Comparison of ENCODE assay signal across 8 cellular contexts in the genomic region with DNA sequence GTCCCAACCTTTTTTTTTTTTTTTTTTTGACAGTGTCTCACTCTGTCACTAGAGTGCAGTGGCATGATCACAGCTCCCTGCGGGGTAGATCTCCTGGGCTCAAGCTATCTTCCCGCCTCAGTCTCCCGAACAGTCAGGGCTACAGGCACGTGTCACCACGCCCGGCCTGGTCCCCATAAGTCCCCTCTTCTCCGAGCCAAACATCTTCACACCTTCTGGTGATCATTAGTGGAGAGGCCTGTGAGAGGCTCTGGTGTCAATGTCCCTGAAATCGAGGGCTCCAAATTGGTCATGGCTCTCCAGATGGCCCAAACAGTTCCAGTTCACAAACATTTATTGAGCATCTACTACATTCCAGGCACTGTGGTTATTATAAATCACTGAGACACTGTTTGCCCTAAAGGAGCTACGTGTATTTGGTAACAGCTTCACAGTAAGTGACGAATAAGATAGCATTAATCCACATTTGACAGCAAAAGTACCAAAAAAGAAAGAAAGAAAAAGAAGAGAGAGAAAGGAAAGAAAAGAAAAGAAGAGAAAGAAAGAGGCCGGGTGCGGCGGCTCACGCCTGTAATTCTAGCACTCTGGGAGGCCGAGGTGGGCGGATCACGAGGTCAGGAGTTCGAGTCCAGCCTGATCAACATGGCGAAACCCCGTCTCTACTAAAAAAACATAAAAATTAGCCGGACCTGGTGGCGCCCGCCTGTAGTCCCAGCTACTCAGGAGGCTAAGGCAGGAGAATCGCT. TPM values are rescaled to one million over a fixed set of nuclear protein-coding genes. Genes with fewer than 3 reads are reported as not detected.
DNase-seq lines count a peak whose midpoint lies in the region; ATAC-seq and TF ChIP-seq lines count a peak whose summit lies in the region.

No MANE protein-coding gene starts in this region.

- H3K27ac Mint-ChIP-seq in naive thymus-derived CD4-positive, alpha-beta T cell, result peak overlapping the region; percentile 89 to 99 (median 97)

- H3K9me3 ChIP-seq in NT2/D1 (ENCODE audit: insufficient read depth, low read length), result no peaks in the 10 kb centered on the region
- H3K9me3 ChIP-seq in naive thymus-derived CD4-positive, alpha-beta T cell (ENCODE audit: control insufficient read depth in 2 of 3, low read length in 3 of 3), result no peaks in the 10 kb centered on the region

- peaks cover 25% of the 10 kb centered on the region for H3K36me3 ChIP-seq in NT2/D1 (ENCODE audit: insufficient read depth, insufficient read length, low read length)
- H3K36me3 ChIP-seq in naive thymus-derived CD4-positive, alpha-beta T cell (ENCODE audit: control insufficient read depth in 2 of 3, insufficient read depth in 3 of 3, low read length in 3 of 3), result peaks cover 0 to 22% (median 13%) of the 10 kb centered on the region in 3 experiments

- H3K27me3 Mint-ChIP-seq in naive thymus-derived CD4-positive, alpha-beta T cell, result peaks cover 0 to 2% (median 0%) of the 10 kb centered on the region in 5 donors

- in situ Hi-C loops in KBM-7 (cut with MboI; ENCODE audit: low pct_unique_long_range_greater_than_20kb, low sequenced_read_pairs) (loop anchor here (10.0 kb wide), 1 partner anchor 50 kb away; no protein-coding TSS in a partner anchor), G401 (cut with HindIII; ENCODE audit: low sequenced_read_pairs) (no loop called here)

- H3K27me3 ChIP-seq in NT2/D1 (ENCODE audit: insufficient read depth, insufficient read length), result no peaks in the 10 kb centered on the region
- H3K27me3 ChIP-seq in naive thymus-derived CD4-positive, alpha-beta T cell (ENCODE audit: control insufficient read depth in 2 of 2, insufficient read depth in 2 of 2, low read length in 2 of 2), result no peaks in the 10 kb centered on the region

- ATAC-seq in naive thymus-derived CD4-positive, alpha-beta T cell, result no peak
- ATAC-seq in HG03095 (IDR thresholded peaks at IDR 0.05; ENCODE audit: unreplicated experiment), result no peak
- ATAC-seq in GM19351 (IDR thresholded peaks at IDR 0.05; ENCODE audit: unreplicated experiment), result no peak

- POLR2A ChIA-PET in AG04449 (lab: Yijun Ruan, JAX), result interaction anchor here (1.0 to 2.2 kb wide), 6 partner anchors 8 to 58 kb away, joined by 3 to 11 read pairs (median 4); partner anchors contain the start of genes LMOD1 and RNPEP
- POLR2A ChIA-PET in naive thymus-derived CD4-positive, alpha-beta T cell (lab: Charles Lee), result interaction anchor here (0.9 to 1.8 kb wide), 3 partner anchors 8 to 29 kb away, joined by 4 to 8 read pairs (median 5); partner anchors contain the start of genes LMOD1 and RNPEP

- H3K4me1 ChIP-seq in NT2/D1 (ENCODE audit: insufficient read depth, insufficient read length), result peaks cover 2% of the 10 kb centered on the region
- H3K4me1 ChIP-seq in naive thymus-derived CD4-positive, alpha-beta T cell (ENCODE audit: control insufficient read depth in 2 of 2, insufficient read depth in 2 of 2, low read length in 2 of 2), result peaks cover 11 to 14% of the 10 kb centered on the region in 2 donors

- peaks cover 0 to 1% (median 0%) of the 10 kb centered on the region in 11 donors for H3K9me3 Mint-ChIP-seq in naive thymus-derived CD4-positive, alpha-beta T cell

- H3K4me1 Mint-ChIP-seq in naive thymus-derived CD4-positive, alpha-beta T cell, result peaks cover 15 to 32% (median 25%) of the 10 kb centered on the region in 7 donors

- H3K36me3 Mint-ChIP-seq in naive thymus-derived CD4-positive, alpha-beta T cell, result peaks cover 0 to 8% (median 0%) of the 10 kb centered on the region in 5 donors

- TF ChIP-seq CTCF in AG04449 (IDR thresholded peaks at IDR 0.05; ENCODE audit: insufficient read depth, low read length, missing control alignments) (no peak), choroid plexus epithelial cell (conservative IDR thresholded peaks at IDR 0.05; ENCODE audit: low read depth, low read length) (no peak)

- H3K4me3 ChIP-seq in AG04449 (ENCODE audit: low read depth, low read length), result peak overlapping the region; percentile 100
- peak overlapping the region; percentile 100 for H3K4me3 ChIP-seq in NT2/D1 (ENCODE audit: insufficient read length, low read depth)
- H3K4me3 ChIP-seq in choroid plexus epithelial cell (ENCODE audit: low read depth, low read length), result peak overlapping the region; percentile 100
- peak overlapping the region; percentile 97 for H3K4me3 ChIP-seq in naive thymus-derived CD4-positive, alpha-beta T cell (ENCODE audit: low read length)

- peak overlapping the region; percentile 100 for H3K9ac ChIP-seq in NT2/D1 (ENCODE audit: insufficient read length, low read depth)

- H3K27ac ChIP-seq in naive thymus-derived CD4-positive, alpha-beta T cell (ENCODE audit: low read depth, low read length), result peak overlapping the region; percentile 83

- CTCF ChIA-PET in AG04449 (lab: Yijun Ruan, JAX), result interaction anchor here (0.9 to 11.6 kb wide), 5 partner anchors 9 to 59 kb away, joined by 3 to 99 read pairs (median 17); partner anchors contain the start of gene LMOD1
- CTCF ChIA-PET in naive thymus-derived CD4-positive, alpha-beta T cell (lab: Charles Lee), result interaction anchor here (0.6 to 1.5 kb wide), 7 partner anchors 9 to 894 kb away, joined by 3 to 5 read pairs (median 3); no protein-coding TSS in a partner anchor

- no peak for DNase-seq in AG04449 (ENCODE audit: low read depth, low spot score)
- no peak for DNase-seq in NT2/D1 (ENCODE audit: low read depth, low spot score)
- no peak for DNase-seq in choroid plexus epithelial cell (ENCODE audit: low read depth)
- peak in 2 of 9 donors; percentile 14 to 25 for DNase-seq in naive thymus-derived CD4-positive, alpha-beta T cell
- no peak for DNase-seq in KBM-7
- no peak for DNase-seq in G401 (ENCODE audit: low spot score)

- peak overlapping the region; percentile 90 to 100 (median 98) for H3K4me3 Mint-ChIP-seq in naive thymus-derived CD4-positive, alpha-beta T cell

- intact Hi-C loops in naive thymus-derived CD4-positive, alpha-beta T cell (cut with micrococcal nuclease), result loop anchor here (1.0 to 10.0 kb wide), 10 partner anchors 28 to 1012 kb away; partner anchors contain the start of genes IPO9 (in 2 of the 2), PPP1R12B (in 2 of the 2), RNPEP (in 2 of the 2) and CSRP1 (in 1 of the 2)

RNA-seq across cellular contexts. Expression of gene TIMM17A, which starts 0.9 kb away (rescaled TPM):
- total RNA-seq in naive thymus-derived CD4-positive, alpha-beta T cell, result 10 to 100 TPM; 27.1 to 58.4 (median 43.1) TPM
- polyA plus RNA-seq in naive thymus-derived CD4-positive, alpha-beta T cell, result 10 to 100 TPM; 20.6 to 25.5 TPM
- total RNA-seq in G401 (2014; rRNA removed; shearing (Covaris generic)), result 71.1 and 85.0 TPM in 2 replicates

RNA-seq across cellular contexts. Expression of gene LMOD1, which starts 8.1 kb away (rescaled TPM):
- not detected for total RNA-seq in naive thymus-derived CD4-positive, alpha-beta T cell
- not detected for polyA plus RNA-seq in naive thymus-derived CD4-positive, alpha-beta T cell
- 2.4 and 2.5 TPM in 2 replicates for total RNA-seq in G401 (2014; rRNA removed; shearing (Covaris generic))

RNA-seq across cellular contexts. Expression of gene RNPEP, which starts 28.0 kb away (rescaled TPM):
- 10 to 100 TPM; 19.4 to 43.4 (median 26.8) TPM for total RNA-seq in naive thymus-derived CD4-positive, alpha-beta T cell
- 10 to 100 TPM; 23.1 to 30.2 TPM for polyA plus RNA-seq in naive thymus-derived CD4-positive, alpha-beta T cell
- 60.2 and 79.5 TPM in 2 replicates for total RNA-seq in G401 (2014; rRNA removed; shearing (Covaris generic))

RNA-seq across cellular contexts. Expression of gene ELF3, which starts 56.0 kb away (rescaled TPM):
- 1 to 10 TPM in 3 of 5 experiments, under 1 TPM in 2; 0.19 to 2.8 (median 2.0) TPM for total RNA-seq in naive thymus-derived CD4-positive, alpha-beta T cell
- under 1 TPM in 1 of 2 donors, not detected in 1; 0.29 TPM for polyA plus RNA-seq in naive thymus-derived CD4-positive, alpha-beta T cell
- total RNA-seq in G401 (2014; rRNA removed; shearing (Covaris generic)), result 3.4 and 3.8 TPM in 2 replicates
